Comparison of ENCODE assay signal across 7 cellular contexts in the genomic region with DNA sequence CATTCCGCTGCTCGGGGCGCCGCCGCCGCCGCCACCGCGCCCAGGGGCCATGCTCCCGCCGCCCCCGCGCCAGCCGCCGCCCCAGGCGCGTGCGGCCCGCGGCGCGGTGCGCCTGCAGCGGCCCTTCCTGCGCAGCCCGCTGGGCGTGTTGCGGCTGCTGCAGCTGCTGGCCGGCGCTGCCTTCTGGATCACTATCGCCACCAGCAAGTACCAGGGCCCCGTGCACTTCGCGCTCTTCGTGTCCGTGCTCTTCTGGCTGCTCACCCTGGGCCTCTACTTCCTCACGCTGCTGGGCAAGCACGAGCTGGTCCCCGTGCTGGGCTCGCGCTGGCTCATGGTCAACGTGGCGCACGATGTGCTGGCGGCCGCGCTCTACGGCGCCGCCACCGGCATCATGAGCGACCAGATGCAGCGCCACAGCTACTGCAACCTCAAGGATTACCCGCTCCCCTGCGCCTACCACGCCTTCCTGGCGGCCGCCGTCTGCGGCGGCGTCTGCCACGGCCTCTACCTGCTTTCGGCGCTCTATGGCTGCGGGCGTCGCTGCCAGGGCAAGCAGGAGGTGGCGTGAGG. TPM values are rescaled to one million over a fixed set of nuclear protein-coding genes. Genes with fewer than 3 reads are reported as not detected.
DNase-seq lines count a peak whose midpoint lies in the region; TF ChIP-seq lines count a peak whose summit lies in the region.

No MANE protein-coding gene starts in this region.

- intact Hi-C loops in colonic mucosa (cut with DNase I), result no loop called here

- peak overlapping the region; percentile 76 for H3K4me3 ChIP-seq in WI38 (ENCODE audit: low read depth, low read length)
- peak overlapping the region; percentile 55 for H3K4me3 ChIP-seq in colonic mucosa

- DNase-seq in HCEC 1CT (peak; percentile 80), NAMALWA (ENCODE audit: low spot score) (peak; percentile 47), colonic mucosa (peak; percentile 67), kidney tubule cell (ENCODE audit: low spot score) (peak; percentile 76)
- peak; percentile 18 to 26 for DNase-seq in stimulated activated CD4-positive, alpha-beta T cell treated with anti-CD3 and anti-CD28 coated beads, Interleukin-1b, Interleukin-23, amount 100 ng/mL, for 1 hour (ENCODE audit: low read depth in 2 of 2)

- peaks cover 14% of the 10 kb centered on the region for H3K4me1 ChIP-seq in colonic mucosa

- no peaks in the 10 kb centered on the region for H3K27me3 ChIP-seq in colonic mucosa

- H3K27ac ChIP-seq in colonic mucosa, result peak overlapping the region; percentile 90

- H3K9me3 ChIP-seq in colonic mucosa, result no peaks in the 10 kb centered on the region

- TF ChIP-seq CTCF in GM12873 (IDR thresholded peaks at IDR 0.05; ENCODE audit: insufficient read depth, low read depth, low read length, missing control alignments) (peak; percentile 42), WI38 (IDR thresholded peaks at IDR 0.05; ENCODE audit: low read depth, low read length) (no peak), colonic mucosa (IDR thresholded peaks at IDR 0.05) (no peak)

- H3K36me3 ChIP-seq in colonic mucosa, result no peaks in the 10 kb centered on the region

- peak overlapping the region; percentile 85 to 86 for H3K9ac ChIP-seq in colonic mucosa (ENCODE audit: low read depth in 2 of 2, low read length in 2 of 2)

RNA-seq across cellular contexts. Expression of a gene that starts 0.4 kb away (rescaled TPM):
- total RNA-seq in colonic mucosa, result 10 to 100 TPM; 25.7 to 31.7 TPM

RNA-seq across cellular contexts. Expression of a gene that starts 23.0 kb away (rescaled TPM):
- 10 to 100 TPM; 45.9 to 47.9 TPM for total RNA-seq in colonic mucosa

RNA-seq across cellular contexts. Expression of a gene that starts 26.9 kb away (rescaled TPM):
- 10 to 100 TPM; 26.6 to 34.8 TPM for total RNA-seq in colonic mucosa

RNA-seq across cellular contexts. Expression of a gene that starts 57.9 kb away (rescaled TPM):
- 1 to 10 TPM in 1 of 2 donors, under 1 TPM in 1; 0.57 to 1.2 TPM for total RNA-seq in colonic mucosa

Comparison
In these comparisons a context has a peak if more than half of its experiments do, and no peak if none do; other contexts are left out.
1. Peak in every context shown above with its lines: DNase-seq, H3K4me3 ChIP-seq and H3K27ac ChIP-seq.
2. DNase-seq: peak in every context shown above with its lines; median percentile 80 in HCEC 1CT; 76 in kidney tubule cell; 67 in colonic mucosa; 47 in NAMALWA; 22 in stimulated activated CD4-positive, alpha-beta T cell treated with anti-CD3 and anti-CD28 coated beads, Interleukin-1b, Interleukin-23, amount 100 ng/mL, for 1 hour.